In the genomic region with DNA sequence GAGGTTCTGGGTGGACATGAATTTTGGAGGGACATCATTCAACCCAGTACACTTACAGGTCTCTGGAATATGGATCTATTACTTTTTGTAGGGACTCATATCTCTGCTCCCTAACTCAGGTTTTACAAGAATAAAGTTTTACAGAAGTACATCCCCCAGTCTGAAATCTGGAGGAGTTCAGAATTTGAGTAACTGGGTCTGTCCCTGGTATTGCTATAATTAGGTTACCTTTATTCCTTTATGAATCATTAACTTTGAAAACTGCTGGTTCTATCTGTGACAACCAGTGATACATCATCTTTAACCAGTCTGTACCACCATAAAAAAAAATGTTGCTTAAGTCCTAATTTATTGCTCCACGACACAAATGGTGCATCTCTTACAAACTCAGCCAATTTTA, we compare ENCODE assay signal across 18 cellular contexts. TPM values are rescaled to one million over a fixed set of nuclear protein-coding genes. Genes with fewer than 3 reads are reported as not detected.
DNase-seq lines count a peak whose midpoint lies in the region; ATAC-seq, FAIRE-seq and TF ChIP-seq lines count a peak whose summit lies in the region.
"Had no signal": no experiment of that assay in that cellular context is flagged by ENCODE, and none has a peak within 500 bp of the region (broad histone marks: within the 10 kb centered on the region; RNA-seq: fewer than 3 reads in every experiment).

No MANE protein-coding gene starts in this region.

- peaks cover 6% of the 10 kb centered on the region for H3K4me1 Mint-ChIP-seq in activated CD4-positive, alpha-beta T cell treated with anti-CD3 and anti-CD28 coated beads for 36 hours
- H3K4me1 Mint-ChIP-seq in activated CD4-positive, alpha-beta T cell treated with anti-CD3 and anti-CD28 coated beads, Interleukin-2, amount 10 ng/mL, durations not matched to agents 7 days and 5 days = no peaks in the 10 kb centered on the region
- no peaks in the 10 kb centered on the region for H3K4me1 Mint-ChIP-seq in HFFc6 (ENCODE audit: low read depth)
- H3K4me1 Mint-ChIP-seq: WTC11 had no signal

- TF ChIP-seq CTCF in hepatocyte (IDR thresholded peaks at IDR 0.05; ENCODE audit: poor library complexity) (no peak), GM10266 (IDR thresholded peaks at IDR 0.05; ENCODE audit: control insufficient read depth, insufficient read depth, low read depth, missing control alignments) (no peak), HFFc6 (IDR thresholded peaks at IDR 0.05) (no peak)

- ATAC-seq in activated CD4-positive, alpha-beta T cell treated with anti-CD3 and anti-CD28 coated beads for 36 hours = peak; percentile 94
- ATAC-seq in GM21619 (IDR thresholded peaks at IDR 0.05; ENCODE audit: unreplicated experiment) (peak; percentile 51), HG03060 (IDR thresholded peaks at IDR 0.05; ENCODE audit: low read depth, unreplicated experiment) (peak; percentile 64)
- ATAC-seq: Panc1, WTC11 had no signal

- POLR2A ChIA-PET in activated CD4-positive, alpha-beta T cell treated with anti-CD3 and anti-CD28 coated beads for 36 hours (lab: Charles Lee) = no interaction called here
- POLR2A ChIA-PET in activated CD4-positive, alpha-beta T cell treated with anti-CD3 and anti-CD28 coated beads, Interleukin-2, amount 10 ng/mL, durations not matched to agents 7 days and 5 days (lab: Charles Lee) = no interaction called here

- no peaks in the 10 kb centered on the region for H4K20me1 ChIP-seq in hepatocyte (ENCODE audit: insufficient read depth, poor library complexity, severe bottlenecking)

- H3K4me2 ChIP-seq in hepatocyte = no peak overlapping the region

- peaks cover 8% of the 10 kb centered on the region for H3K4me1 ChIP-seq in hepatocyte (ENCODE audit: insufficient read depth)

- TF ChIP-seq POLR2A in H54 (IDR thresholded peaks at IDR 0.05; ENCODE audit: low read depth, low read length) = no peak

- H3K27ac ChIP-seq in hepatocyte = peak overlapping the region; percentile 11
- H3K27ac ChIP-seq: ovary had no signal

- no peak overlapping the region for H2AFZ ChIP-seq in hepatocyte

- no peak overlapping the region for H3K4me3 Mint-ChIP-seq in activated CD4-positive, alpha-beta T cell treated with anti-CD3 and anti-CD28 coated beads for 36 hours
- no peak overlapping the region for H3K4me3 Mint-ChIP-seq in activated CD4-positive, alpha-beta T cell treated with anti-CD3 and anti-CD28 coated beads, Interleukin-2, amount 10 ng/mL, durations not matched to agents 7 days and 5 days
- no peak overlapping the region for H3K4me3 Mint-ChIP-seq in HFFc6
- H3K4me3 Mint-ChIP-seq: WTC11 had no signal

- no peak for FAIRE-seq in H54 (lab: Jason Lieb, UNC)

- CTCF ChIA-PET in activated CD4-positive, alpha-beta T cell treated with anti-CD3 and anti-CD28 coated beads for 36 hours (lab: Charles Lee) = interaction anchor here (0.7 to 1.8 kb wide), 3 partner anchors 38 to 102 kb away, joined by 3 to 5 read pairs (median 4); a partner anchor contains a TSS
- CTCF ChIA-PET in activated CD4-positive, alpha-beta T cell treated with anti-CD3 and anti-CD28 coated beads, Interleukin-2, amount 10 ng/mL, durations not matched to agents 7 days and 5 days (lab: Charles Lee) = no interaction called here

- WGBS in hepatocyte (ENCODE audit: low lambda C conversion rate, missing lambda C conversion rate) = 83% methylated on average over 1 of the region's 1 CpG

- no peaks in the 10 kb centered on the region for H3K79me2 ChIP-seq in hepatocyte

- intact Hi-C loops in activated CD4-positive, alpha-beta T cell treated with anti-CD3 and anti-CD28 coated beads for 36 hours (cut with DNase I, micrococcal nuclease) = loop anchor here (2.0 to 5.0 kb wide), 2 partner anchors 59 to 116 kb away; a partner anchor contains a TSS

- no peaks in the 10 kb centered on the region for H3K36me3 ChIP-seq in hepatocyte (replicated peaks; ENCODE audit: insufficient read depth, low read depth)
- H3K36me3 ChIP-seq: ovary had no signal

- no peaks in the 10 kb centered on the region for H3K9me3 ChIP-seq in hepatocyte (ENCODE audit: low read depth)
- H3K9me3 ChIP-seq: ovary had no signal

- no peaks in the 10 kb centered on the region for H3K9me2 ChIP-seq in hepatocyte (replicated peaks; ENCODE audit: insufficient read depth)

- H3K27me3 Mint-ChIP-seq in activated CD4-positive, alpha-beta T cell treated with anti-CD3 and anti-CD28 coated beads for 36 hours = peaks cover 11% of the 10 kb centered on the region
- H3K27me3 Mint-ChIP-seq in activated CD4-positive, alpha-beta T cell treated with anti-CD3 and anti-CD28 coated beads, Interleukin-2, amount 10 ng/mL, durations not matched to agents 7 days and 5 days = peaks cover 2% of the 10 kb centered on the region
- peaks cover 13% of the 10 kb centered on the region for H3K27me3 Mint-ChIP-seq in HFFc6 (ENCODE audit: insufficient read depth)

- no peaks in the 10 kb centered on the region for H3K9me3 Mint-ChIP-seq in activated CD4-positive, alpha-beta T cell treated with anti-CD3 and anti-CD28 coated beads for 36 hours (ENCODE audit: low read depth)
- H3K9me3 Mint-ChIP-seq in activated CD4-positive, alpha-beta T cell treated with anti-CD3 and anti-CD28 coated beads, Interleukin-2, amount 10 ng/mL, durations not matched to agents 7 days and 5 days = no peaks in the 10 kb centered on the region
- no peaks in the 10 kb centered on the region for H3K9me3 Mint-ChIP-seq in HFFc6

- no peaks in the 10 kb centered on the region for H3K36me3 Mint-ChIP-seq in activated CD4-positive, alpha-beta T cell treated with anti-CD3 and anti-CD28 coated beads for 36 hours (ENCODE audit: low read depth)
- no peaks in the 10 kb centered on the region for H3K36me3 Mint-ChIP-seq in activated CD4-positive, alpha-beta T cell treated with anti-CD3 and anti-CD28 coated beads, Interleukin-2, amount 10 ng/mL, durations not matched to agents 7 days and 5 days (ENCODE audit: low read depth)
- no peaks in the 10 kb centered on the region for H3K36me3 Mint-ChIP-seq in HFFc6 (ENCODE audit: low read depth)

- no peak for DNase-seq in activated CD4-positive, alpha-beta T cell treated with anti-CD3 and anti-CD28 coated beads for 36 hours
- no peak for DNase-seq in activated CD4-positive, alpha-beta T cell treated with anti-CD3 and anti-CD28 coated beads, Interleukin-2, amount 10 ng/mL, durations not matched to agents 7 days and 5 days
- DNase-seq in hepatocyte (ENCODE audit: low spot score) = no peak
- DNase-seq in H54 (ENCODE audit: insufficient read length, low spot score) = no peak
- DNase-seq in GM10266 (ENCODE audit: extremely low spot score) = no peak
- DNase-seq in HFFc6 = no peak
- DNase-seq: 8988T; activated CD8-positive, alpha-beta memory T cell treated with anti-CD3 and anti-CD28 coated beads, Interleukin-2, amount 50 U/mL, for 48 hours; EL; islet precursor cell; KG1; NCI-H1417 treated with DMSO at 0.1 percent for 48 hours; ovary; SW 1271 had no signal

- no peak overlapping the region for H3K27ac Mint-ChIP-seq in activated CD4-positive, alpha-beta T cell treated with anti-CD3 and anti-CD28 coated beads for 36 hours
- H3K27ac Mint-ChIP-seq in activated CD4-positive, alpha-beta T cell treated with anti-CD3 and anti-CD28 coated beads, Interleukin-2, amount 10 ng/mL, durations not matched to agents 7 days and 5 days = no peak overlapping the region
- H3K27ac Mint-ChIP-seq in HFFc6 = no peak overlapping the region
- H3K27ac Mint-ChIP-seq: WTC11 had no signal

- no peaks in the 10 kb centered on the region for H3K27me3 ChIP-seq in hepatocyte
- H3K27me3 ChIP-seq: ovary had no signal

- no peak overlapping the region for H3K4me3 ChIP-seq in hepatocyte
- H3K4me3 ChIP-seq: ovary had no signal

RNA-seq across cellular contexts. Expression of a gene that starts 59.9 kb away (rescaled TPM):
- total RNA-seq in activated CD4-positive, alpha-beta T cell treated with anti-CD3 and anti-CD28 coated beads for 36 hours = 10 to 100 TPM; 23.5 to 56.4 TPM
- 10 to 100 TPM; 18.4 to 25.4 TPM for total RNA-seq in activated CD4-positive, alpha-beta T cell treated with anti-CD3 and anti-CD28 coated beads, Interleukin-2, amount 10 ng/mL, durations not matched to agents 7 days and 5 days
- total RNA-seq in hepatocyte = 21.5 and 27.3 TPM in 2 replicates
- polyA plus RNA-seq in hepatocyte = 28.1 and 35.3 TPM in 2 replicates
- total RNA-seq in HFFc6 (2021; fragmentation: NEBNext Ultra II Directional; extraction: Animal tissue kit (Norgen Biotek cat#: 25700)) = 10 to 100 TPM in 4 of 6 experiments, 1 to 10 TPM in 2; 9.6 to 12.2 (median 10.1) TPM
